In the genomic region with DNA sequence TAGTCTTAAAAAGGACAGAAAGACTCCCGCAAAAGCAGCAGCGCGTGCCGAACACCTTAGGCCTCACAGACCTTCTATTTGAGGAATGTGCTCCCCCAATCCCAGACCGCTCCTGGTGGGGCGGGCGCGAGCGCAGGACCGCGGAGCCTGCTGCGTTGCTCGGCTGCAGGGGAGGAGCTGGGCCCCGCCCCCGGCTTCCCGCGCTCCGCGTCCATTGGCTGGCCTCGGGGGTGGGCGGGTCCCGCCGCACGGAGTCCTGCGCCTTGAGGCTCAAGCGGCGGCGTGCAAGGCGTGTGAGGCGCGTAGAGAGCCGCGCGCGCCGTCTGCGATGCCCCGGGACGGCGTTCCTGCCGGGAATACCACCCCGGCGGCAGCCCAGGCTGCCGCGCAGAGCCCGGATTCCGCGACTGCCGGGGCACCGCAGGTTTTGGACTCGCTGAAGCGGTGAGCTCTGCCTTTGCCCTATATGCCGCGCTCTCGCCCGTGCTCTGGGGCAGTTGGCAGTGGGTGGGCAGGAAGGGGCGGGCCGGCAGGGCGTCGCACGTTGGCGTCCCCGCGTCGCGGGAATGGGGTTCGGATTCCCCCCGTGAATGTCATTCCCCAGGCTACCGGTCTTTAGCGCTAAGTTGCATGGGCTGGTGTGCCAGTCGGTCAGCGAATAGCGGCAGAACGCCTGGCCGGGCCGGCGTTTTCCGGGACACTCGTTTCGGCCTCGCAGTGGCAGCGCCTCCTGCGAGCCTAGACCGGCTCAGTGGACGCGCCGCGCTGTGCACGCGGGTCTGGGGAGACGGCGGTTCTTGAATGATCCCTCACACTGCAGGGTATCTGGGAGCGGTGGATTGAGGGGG, we compare ENCODE assay signal across 1 cellular context.
TF ChIP-seq lines count a peak whose summit lies in the region.

No MANE protein-coding gene starts in this region.

TF ChIP-seq in A549, 52 proteins besides CTCF, POLR2A, EP300 and RAD21 (continued from another document):
- peak; percentile 24; the same call in 1 of the 2 replicates for TF ChIP-seq USF2 (IDR thresholded peaks at IDR 0.05)
- TF ChIP-seq MYC (IDR thresholded peaks at IDR 0.05; ENCODE audit: borderline replicate concordance, low read length), result no peak
- TF ChIP-seq RFX5 (IDR thresholded peaks at IDR 0.05), result no peak
